Comparison of ENCODE assay signal across 28 cellular contexts in the genomic region with DNA sequence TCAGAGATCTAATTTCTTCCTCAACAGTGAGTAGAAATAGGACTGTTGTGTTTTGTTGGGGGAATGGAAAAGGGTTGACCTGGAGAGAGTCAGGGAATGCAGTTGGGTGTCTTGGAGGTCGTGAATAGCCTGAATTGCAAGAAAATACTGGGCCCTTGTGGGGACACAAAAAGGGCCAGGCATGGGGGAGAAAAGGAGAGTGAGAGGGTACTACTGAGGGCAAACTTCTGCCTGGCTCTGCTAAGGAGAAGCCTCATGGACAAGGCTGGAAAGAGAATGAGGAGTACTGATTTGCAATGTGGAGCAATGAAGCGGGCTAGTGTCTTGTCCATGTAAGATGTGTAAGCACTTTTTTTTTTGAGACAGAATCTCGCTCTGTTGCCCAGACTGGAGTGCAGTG.
DNase-seq lines count a peak whose midpoint lies in the region; ATAC-seq and TF ChIP-seq lines count a peak whose summit lies in the region.
"Had no signal": no experiment of that assay in that cellular context is flagged by ENCODE, and none has a peak within 500 bp of the region (broad histone marks: within the 10 kb centered on the region; RNA-seq: fewer than 3 reads in every experiment).

No MANE protein-coding gene starts in this region.

- H4K20me1 ChIP-seq in GM23338 (replicated peaks; ENCODE audit: insufficient read depth) = no peaks in the 10 kb centered on the region
- H4K20me1 ChIP-seq: BLaER1 treated with 17β-estradiol and CSF1 and Interleukin-3, amounts not matched to agents 10 nM and 100 nM had no signal

- CTCF ChIA-PET in MCF 10A (lab: Yijun Ruan, JAX) = interaction anchor here (0.7 to 1.4 kb wide), 2 partner anchors 9 to 48 kb away, joined by 3 to 6 read pairs; no protein-coding TSS in a partner anchor

- H3K9me3 Mint-ChIP-seq in CD14-positive monocyte (peaks cover 0 to 3% (median 0%) of the 10 kb centered on the region in 7 donors), GM23338 (no peaks in the 10 kb centered on the region), nephron progenitor cell (no peaks in the 10 kb centered on the region), MCF 10A (ENCODE audit: unreplicated experiment) (peaks cover 7% of the 10 kb centered on the region)
- H3K9me3 Mint-ChIP-seq: CD4-positive, alpha-beta memory T cell had no signal

- no peak overlapping the region for H3K4me3 ChIP-seq in GM23338
- no peak overlapping the region for H3K4me3 ChIP-seq in WERI-Rb-1 (ENCODE audit: low read depth, low read length)
- H3K4me3 ChIP-seq in sigmoid colon = no peak overlapping the region
- no peak overlapping the region for H3K4me3 ChIP-seq in left ventricle myocardium inferior
- H3K4me3 ChIP-seq: A549; BLaER1 treated with 17β-estradiol and CSF1 and Interleukin-3, amounts not matched to agents 10 nM and 100 nM; GM12878; Peyer's patch had no signal

- BruUV-seq in MCF 10A (replicated peaks; lab: Mats Ljungman, UMichigan) = no TSS peak

- H3K4me3 Mint-ChIP-seq in CD14-positive monocyte = no peak overlapping the region
- no peak overlapping the region for H3K4me3 Mint-ChIP-seq in GM23338
- no peak overlapping the region for H3K4me3 Mint-ChIP-seq in nephron progenitor cell
- H3K4me3 Mint-ChIP-seq in MCF 10A (ENCODE audit: unreplicated experiment) = no peak overlapping the region
- H3K4me3 Mint-ChIP-seq: CD4-positive, alpha-beta memory T cell had no signal

- POLR2A ChIA-PET in MCF 10A (lab: Yijun Ruan, JAX) = interaction anchor here (1.6 to 6.8 kb wide), 4 partner anchors 12 to 94 kb away, joined by 4 to 37 read pairs (median 20); no protein-coding TSS in a partner anchor

- no peak for TF ChIP-seq CTCF in CD14-positive monocyte (IDR thresholded peaks at IDR 0.05)
- no peak for TF ChIP-seq CTCF in GM23338 (conservative IDR thresholded peaks at IDR 0.05; ENCODE audit: low read depth in 2 of 2)
- no peak for TF ChIP-seq CTCF in WERI-Rb-1 (IDR thresholded peaks at IDR 0.05; ENCODE audit: low read depth, low read length)
- no peak for TF ChIP-seq CTCF in nephron progenitor cell (IDR thresholded peaks at IDR 0.05)
- no peak for TF ChIP-seq CTCF in sigmoid colon (IDR thresholded peaks at IDR 0.05)
- TF ChIP-seq CTCF in left ventricle myocardium inferior (IDR thresholded peaks at IDR 0.05; ENCODE audit: borderline replicate concordance) = no peak
- TF ChIP-seq CTCF in MCF 10A (IDR thresholded peaks at IDR 0.05; ENCODE audit: unreplicated experiment) = no peak

- H3K79me2 ChIP-seq in GM23338 (replicated peaks; ENCODE audit: insufficient read depth) = no peaks in the 10 kb centered on the region

- no peaks in the 10 kb centered on the region for H3K4me1 ChIP-seq in GM23338 (ENCODE audit: insufficient read depth)
- H3K4me1 ChIP-seq in sigmoid colon = peaks cover 0 to 25% (median 13%) of the 10 kb centered on the region in 4 donors
- H3K4me1 ChIP-seq in left ventricle myocardium inferior = peaks cover 20% of the 10 kb centered on the region

- 0 out of 2 replicates have a peak overlapping the region, but pooled peaks have one; percentile 3 for H2AFZ ChIP-seq in GM23338

- peaks cover 8% of the 10 kb centered on the region for H3K9me3 ChIP-seq in WERI-Rb-1 (ENCODE audit: severe bottlenecking)
- H3K9me3 ChIP-seq in sigmoid colon = no peaks in the 10 kb centered on the region
- H3K9me3 ChIP-seq in left ventricle myocardium inferior (replicated peaks) = no peaks in the 10 kb centered on the region
- H3K9me3 ChIP-seq: A549, Peyer's patch had no signal

- peaks cover 0 to 9% of the 10 kb centered on the region in 2 donors for H3K36me3 Mint-ChIP-seq in CD14-positive monocyte
- H3K36me3 Mint-ChIP-seq in GM23338 (ENCODE audit: low read depth) = no peaks in the 10 kb centered on the region
- no peaks in the 10 kb centered on the region for H3K36me3 Mint-ChIP-seq in nephron progenitor cell (ENCODE audit: low read depth)
- H3K36me3 Mint-ChIP-seq in MCF 10A (ENCODE audit: insufficient read depth, unreplicated experiment) = no peaks in the 10 kb centered on the region
- H3K36me3 Mint-ChIP-seq: CD4-positive, alpha-beta memory T cell had no signal

- no peak for ATAC-seq in GM23338
- ATAC-seq: A549, GM12878, HCT116 had no signal

- H3K27me3 ChIP-seq in GM23338 (ENCODE audit: insufficient read depth) (no peaks in the 10 kb centered on the region), WERI-Rb-1 (ENCODE audit: insufficient read depth, low read depth, severe bottlenecking) (no peaks in the 10 kb centered on the region), sigmoid colon (no peaks in the 10 kb centered on the region), left ventricle myocardium inferior (ENCODE audit: low read depth) (no peaks in the 10 kb centered on the region)
- H3K27me3 ChIP-seq: BLaER1 treated with 17β-estradiol and CSF1 and Interleukin-3, amounts not matched to agents 10 nM and 100 nM; Peyer's patch had no signal

- in situ Hi-C loops in G401 (cut with HindIII; ENCODE audit: low sequenced_read_pairs) = no loop called here

- WGBS in sigmoid colon, 2 donors = 95 to 98% methylated on average over 3 of the region's 3 CpGs

- H3K9me2 ChIP-seq in GM23338 (ENCODE audit: insufficient read depth) = peaks cover 3% of the 10 kb centered on the region; the same call in 1 of the 2 replicates

- TF ChIP-seq EP300 in sigmoid colon (IDR thresholded peaks at IDR 0.05) = no peak

- H3K27ac Mint-ChIP-seq in CD14-positive monocyte = peak overlapping the region in 5 of 7 donors; percentile 0 to 62 (median 35)
- H3K27ac Mint-ChIP-seq in GM23338 = no peak overlapping the region
- peak overlapping the region; percentile 1 for H3K27ac Mint-ChIP-seq in nephron progenitor cell
- H3K27ac Mint-ChIP-seq in MCF 10A (ENCODE audit: low read depth, unreplicated experiment) = no peak overlapping the region

- intact Hi-C loops in CD14-positive monocyte (cut with micrococcal nuclease) (no loop called here), sigmoid colon (cut with DNase I) (no loop called here), left ventricle myocardium inferior (cut with micrococcal nuclease) (no loop called here), MCF 10A (cut with micrococcal nuclease) (no loop called here)

- H3K36me3 ChIP-seq in GM23338 (ENCODE audit: insufficient read depth) (no peaks in the 10 kb centered on the region), WERI-Rb-1 (no peaks in the 10 kb centered on the region), sigmoid colon (no peaks in the 10 kb centered on the region), left ventricle myocardium inferior (no peaks in the 10 kb centered on the region)
- H3K36me3 ChIP-seq: BLaER1 treated with 17β-estradiol and CSF1 and Interleukin-3, amounts not matched to agents 10 nM and 100 nM; Peyer's patch had no signal

- no peaks in the 10 kb centered on the region for H3F3A ChIP-seq in GM23338 (replicated peaks; ENCODE audit: low read depth)

- no peak for DNase-seq in CD14-positive monocyte (ENCODE audit: low spot score)
- DNase-seq in GM23338 (ENCODE audit: low spot score) = no peak
- peak; percentile 2 for DNase-seq in WERI-Rb-1
- no peak for DNase-seq in nephron progenitor cell
- DNase-seq in G401 (ENCODE audit: low spot score) = no peak
- DNase-seq in sigmoid colon = no peak
- no peak for DNase-seq in left ventricle myocardium inferior
- no peak for DNase-seq in MCF 10A (ENCODE audit: unreplicated experiment)
- DNase-seq: AML-193; CD4-positive, alpha-beta memory T cell; COR-L47; GDM1; KBM-7; MM.1S; NCI-H1048; NCI-H1417; NCI-H1694; NCI-H2081 treated with DMSO at 0.1 percent for 48 hours; NCI-H2171; NCI-H226; NCI-H510A; NCI-H69; Peyer's patch; SHP77 treated with DMSO at 0.1 percent for 48 hours had no signal

- H3K4me2 ChIP-seq in GM23338 = no peak overlapping the region

- H3K4me1 Mint-ChIP-seq in CD14-positive monocyte = peaks cover 53% of the 10 kb centered on the region
- no peaks in the 10 kb centered on the region for H3K4me1 Mint-ChIP-seq in GM23338
- H3K4me1 Mint-ChIP-seq in nephron progenitor cell = peaks cover 52% of the 10 kb centered on the region
- peaks cover 17% of the 10 kb centered on the region for H3K4me1 Mint-ChIP-seq in MCF 10A (ENCODE audit: insufficient read depth, unreplicated experiment)

- H3K27ac ChIP-seq in GM23338 (ENCODE audit: low read depth) (no peak overlapping the region), WERI-Rb-1 (no peak overlapping the region), sigmoid colon (no peak overlapping the region), left ventricle myocardium inferior (replicated peaks) (no peak overlapping the region)
- H3K27ac ChIP-seq: BLaER1 treated with 17β-estradiol and CSF1 and Interleukin-3, amounts not matched to agents 10 nM and 100 nM; Peyer's patch had no signal

- H3K27me3 Mint-ChIP-seq in CD14-positive monocyte (ENCODE audit: low read depth in 3 of 3) (no peaks in the 10 kb centered on the region), GM23338 (ENCODE audit: insufficient read depth, low read depth, poor library complexity) (peaks cover 3% of the 10 kb centered on the region), nephron progenitor cell (ENCODE audit: low read depth, poor library complexity) (peaks cover 18% of the 10 kb centered on the region), MCF 10A (ENCODE audit: insufficient read depth, unreplicated experiment) (no peaks in the 10 kb centered on the region)
- H3K27me3 Mint-ChIP-seq: CD4-positive, alpha-beta memory T cell had no signal

- TF ChIP-seq POLR2A in sigmoid colon (IDR thresholded peaks at IDR 0.05) = no peak

TF ChIP-seq in GM23338, 12 proteins besides CTCF, POLR2A, EP300 and RAD21:
- TF ChIP-seq JUNB (IDR thresholded peaks at IDR 0.05; ENCODE audit: unreplicated experiment) (no peak), NANOG (IDR thresholded peaks at IDR 0.05; ENCODE audit: borderline replicate concordance) (no peak), EZH2phosphoT487 (IDR thresholded peaks at IDR 0.05; ENCODE audit: unreplicated experiment) (no peak)

Comparison
In these comparisons a context has a peak if more than half of its experiments do, and no peak if none do; other contexts are left out.
1. H3K27ac Mint-ChIP-seq: peak in CD14-positive monocyte (5 of 7) and nephron progenitor cell (single experiment); none in GM23338 (single experiment) and MCF 10A (single experiment).